Comparison of ENCODE assay signal across 8 cellular contexts in genomic region chr19:49114630-49115363, GRCh38. TPM values are rescaled to one million over a fixed set of nuclear protein-coding genes. Genes with fewer than 3 reads are reported as not detected.
A peak's percentile ranks its signal among the peaks of the same experiment; 100 is the strongest.
DNase-seq lines count a peak whose midpoint lies in the region; ATAC-seq and TF ChIP-seq lines count a peak whose summit lies in the region.

No MANE protein-coding gene starts in this region.

- peaks cover 10% of the 10 kb centered on the region for H3K36me3 Mint-ChIP-seq in central memory CD8-positive, alpha-beta T cell (ENCODE audit: insufficient read depth)

- H3K27ac Mint-ChIP-seq in central memory CD8-positive, alpha-beta T cell (ENCODE audit: low read depth): peak overlapping the region; percentile 49

- H3K36me3 ChIP-seq in kidney epithelial cell (ENCODE audit: control insufficient read depth, insufficient read depth, low read length): peaks cover 1% of the 10 kb centered on the region

- no peak for ATAC-seq in central memory CD8-positive, alpha-beta T cell (replicated peaks; ENCODE audit: extremely low read depth, poor library complexity, severe bottlenecking)
- no peak for ATAC-seq in HG02852 (IDR thresholded peaks at IDR 0.05; ENCODE audit: unreplicated experiment)

- peaks cover 29% of the 10 kb centered on the region for H3K4me1 Mint-ChIP-seq in central memory CD8-positive, alpha-beta T cell

- H3K27me3 Mint-ChIP-seq in central memory CD8-positive, alpha-beta T cell: no peaks in the 10 kb centered on the region

- H3K9me3 Mint-ChIP-seq in central memory CD8-positive, alpha-beta T cell: no peaks in the 10 kb centered on the region

- H3K27ac ChIP-seq in HL-60 (replicated peaks): 0 out of 2 replicates have a peak overlapping the region, but pooled peaks have one; percentile 18

- H3K27me3 ChIP-seq in HL-60 (ENCODE audit: insufficient read depth, poor library complexity, severe bottlenecking) (peaks cover 3% of the 10 kb centered on the region), kidney epithelial cell (ENCODE audit: control insufficient read depth, insufficient read depth, low read length) (peaks cover 5% of the 10 kb centered on the region)

- H3K4me3 ChIP-seq in AG09309 (ENCODE audit: control insufficient read depth, low read depth, low read length) (peak overlapping the region; percentile 67), HL-60 (replicated peaks; ENCODE audit: insufficient read depth, low read length) (peak overlapping the region; percentile 75), kidney epithelial cell (ENCODE audit: low read depth, low read length) (peak overlapping the region; percentile 49)

- peak overlapping the region; percentile 78 for H3K4me3 Mint-ChIP-seq in central memory CD8-positive, alpha-beta T cell

- no peak for DNase-seq in AG09309 (ENCODE audit: low read depth)
- DNase-seq in HL-60 (ENCODE audit: low read depth in 1 of 2, low spot score in 1 of 2): peak in 1 of 2 experiments; percentile 39
- peak in 3 of 5 experiments; percentile 28 to 70 (median 33) for DNase-seq in T-helper 2 cell
- no peak for DNase-seq in central memory CD8-positive, alpha-beta T cell (ENCODE audit: low spot score in 2 of 2)
- no peak for DNase-seq in kidney epithelial cell (ENCODE audit: low read depth)
- peak in 2 of 3 donors; percentile 34 to 37 for DNase-seq in stimulated activated CD4-positive, alpha-beta T cell treated with anti-CD3 and anti-CD28 coated beads, Interleukin-12 subunit alpha, Interleukin-12 subunit beta, amount 100 ng/mL, for 48 hours (ENCODE audit: low read depth in 2 of 3, low spot score in 1 of 3)
- DNase-seq in NCI-H226: no peak

- no peak for TF ChIP-seq CTCF in AG09309 (IDR thresholded peaks at IDR 0.05; ENCODE audit: control insufficient read depth, insufficient read depth, low read depth, low read length, missing control alignments)
- TF ChIP-seq CTCF in HL-60 (IDR thresholded peaks at IDR 0.05; ENCODE audit: insufficient read depth, low read length): no peak
- no peak for TF ChIP-seq CTCF in kidney epithelial cell (IDR thresholded peaks at IDR 0.05; ENCODE audit: insufficient read depth, low read length, poor library complexity, severe bottlenecking)

RNA-seq across cellular contexts. Expression of gene LIN7B, which starts 0.6 kb away (rescaled TPM):
- total RNA-seq in kidney epithelial cell: 3.4 and 5.8 TPM in 2 replicates

RNA-seq across cellular contexts. Expression of gene C19orf73, which starts 4.1 kb away (rescaled TPM):
- 4.2 and 4.6 TPM in 2 replicates for total RNA-seq in kidney epithelial cell

RNA-seq across cellular contexts. Expression of gene PPFIA3, which starts 4.5 kb away (rescaled TPM):
- total RNA-seq in kidney epithelial cell: 0.88 and 10.9 TPM in 2 replicates

RNA-seq across cellular contexts. Expression of gene SNRNP70, which starts 29.5 kb away (rescaled TPM):
- total RNA-seq in kidney epithelial cell: 108 and 135 TPM in 2 replicates

RNA-seq across cellular contexts. Expression of gene HRC, which starts 40.4 kb away (rescaled TPM):
- total RNA-seq in kidney epithelial cell: not detected in 2 replicates

Comparison
In these comparisons a context has a peak if more than half of its experiments do, and no peak if none do; other contexts are left out.
1. DNase-seq: peak in T-helper 2 cell (3 of 5) and stimulated activated CD4-positive, alpha-beta T cell treated with anti-CD3 and anti-CD28 coated beads, Interleukin-12 subunit alpha, Interleukin-12 subunit beta, amount 100 ng/mL, for 48 hours (2 of 3); none in AG09309 (single experiment), central memory CD8-positive, alpha-beta T cell (0 of 2), kidney epithelial cell (single experiment) and NCI-H226 (single experiment).
2. Peak in every context shown above with its lines, with median percentiles within 50 percentile points of each other: H3K4me3 ChIP-seq.